ENCODE assay signal across 21 cellular contexts in genomic region chr4:91114386-91114785, GRCh38.
"Had no signal": no experiment of that assay in that cellular context is flagged by ENCODE, and none has a peak within 500 bp of the region (broad histone marks: within the 10 kb centered on the region; RNA-seq: fewer than 3 reads in every experiment).

No MANE protein-coding gene starts in this region.

- H3K27ac ChIP-seq: neutrophil, psoas muscle, right lobe of liver, spleen, tibial artery, upper lobe of left lung, uterus had no signal

- H3K36me3 ChIP-seq: neutrophil, right lobe of liver, spleen, tibial artery, upper lobe of left lung, uterus had no signal

- H3K4me3 ChIP-seq: psoas muscle, right lobe of liver, spleen, tibial artery, upper lobe of left lung, uterus had no signal

- H3K27me3 ChIP-seq: neutrophil, right lobe of liver, spleen, tibial artery, upper lobe of left lung, uterus had no signal

- DNase-seq: endodermal cell; erythroblast; foreskin melanocyte; head of caudate nucleus; hippocampal formation; left colon; naive thymus-derived CD4-positive, alpha-beta T cell; psoas muscle; retina; right lobe of liver; spleen; stimulated activated CD4-positive, alpha-beta T cell treated with anti-CD3 and anti-CD28 coated beads, Interleukin-15, amount 100 ng/mL, for 24 hours; stimulated activated CD4-positive, alpha-beta T cell treated with anti-CD3 and anti-CD28 coated beads, Interleukin-1b, Interleukin-23, amount 100 ng/mL, for 48 hours; stimulated activated CD4-positive, alpha-beta T cell treated with anti-CD3 and anti-CD28 coated beads, Interleukin-4, amount 100 ng/mL, for 24 hours; tibial artery; uterus had no signal

- H3K4me1 Mint-ChIP-seq: naive thymus-derived CD4-positive, alpha-beta T cell; stimulated activated memory B cell treated with anti-CD40 and anti-IgM and Interleukin-4, amounts not matched to agents 10 μg/mL and 1 μg/mL and 100 μg/mL, for 72 hours had no signal

- H3K36me3 Mint-ChIP-seq: naive thymus-derived CD4-positive, alpha-beta T cell; stimulated activated memory B cell treated with anti-CD40 and anti-IgM and Interleukin-4, amounts not matched to agents 10 μg/mL and 1 μg/mL and 100 μg/mL, for 72 hours had no signal

- H3K4me3 Mint-ChIP-seq: dendritic cell treated with granulocyte-macrophage colony-stimulating factor and Interleukin-4, amounts not matched to agents 40 ng/mL and 50 ng/mL, for 4 days; endodermal cell; naive thymus-derived CD4-positive, alpha-beta T cell; stimulated activated memory B cell treated with anti-CD40 and anti-IgM and Interleukin-4, amounts not matched to agents 10 μg/mL and 1 μg/mL and 100 μg/mL, for 72 hours; stimulated activated naive CD8-positive, alpha-beta T cell treated with anti-CD3 and anti-CD28 coated beads, Interleukin-15, Interleukin-2, amounts not matched to agents 100 ng/mL and 50 ng/mL, for 24 hours had no signal

- H3K4me1 ChIP-seq: psoas muscle, right lobe of liver, spleen, tibial artery, upper lobe of left lung, uterus had no signal

- H3K9me3 ChIP-seq: neutrophil, psoas muscle, right lobe of liver, tibial artery, upper lobe of left lung, uterus had no signal

- ATAC-seq: left colon; naive thymus-derived CD4-positive, alpha-beta T cell; psoas muscle; right lobe of liver; stimulated activated memory B cell treated with anti-CD40 and anti-IgM and Interleukin-4, amounts not matched to agents 10 μg/mL and 1 μg/mL and 100 μg/mL, for 72 hours had no signal

- H3K9me3 Mint-ChIP-seq: dendritic cell treated with granulocyte-macrophage colony-stimulating factor and Interleukin-4, amounts not matched to agents 40 ng/mL and 50 ng/mL, for 4 days; stimulated activated memory B cell treated with anti-CD40 and anti-IgM and Interleukin-4, amounts not matched to agents 10 μg/mL and 1 μg/mL and 100 μg/mL, for 72 hours; stimulated activated naive CD8-positive, alpha-beta T cell treated with anti-CD3 and anti-CD28 coated beads, Interleukin-15, Interleukin-2, amounts not matched to agents 100 ng/mL and 50 ng/mL, for 24 hours had no signal

- H3K27me3 Mint-ChIP-seq: dendritic cell treated with granulocyte-macrophage colony-stimulating factor and Interleukin-4, amounts not matched to agents 40 ng/mL and 50 ng/mL, for 4 days; naive thymus-derived CD4-positive, alpha-beta T cell; stimulated activated memory B cell treated with anti-CD40 and anti-IgM and Interleukin-4, amounts not matched to agents 10 μg/mL and 1 μg/mL and 100 μg/mL, for 72 hours; stimulated activated naive CD8-positive, alpha-beta T cell treated with anti-CD3 and anti-CD28 coated beads, Interleukin-15, Interleukin-2, amounts not matched to agents 100 ng/mL and 50 ng/mL, for 24 hours had no signal

- H3K27ac Mint-ChIP-seq: dendritic cell treated with granulocyte-macrophage colony-stimulating factor and Interleukin-4, amounts not matched to agents 40 ng/mL and 50 ng/mL, for 4 days; endodermal cell; naive thymus-derived CD4-positive, alpha-beta T cell; stimulated activated memory B cell treated with anti-CD40 and anti-IgM and Interleukin-4, amounts not matched to agents 10 μg/mL and 1 μg/mL and 100 μg/mL, for 72 hours; stimulated activated naive CD8-positive, alpha-beta T cell treated with anti-CD3 and anti-CD28 coated beads, Interleukin-15, Interleukin-2, amounts not matched to agents 100 ng/mL and 50 ng/mL, for 24 hours had no signal
